ENCODE assay signal across 23 cellular contexts in the genomic region with DNA sequence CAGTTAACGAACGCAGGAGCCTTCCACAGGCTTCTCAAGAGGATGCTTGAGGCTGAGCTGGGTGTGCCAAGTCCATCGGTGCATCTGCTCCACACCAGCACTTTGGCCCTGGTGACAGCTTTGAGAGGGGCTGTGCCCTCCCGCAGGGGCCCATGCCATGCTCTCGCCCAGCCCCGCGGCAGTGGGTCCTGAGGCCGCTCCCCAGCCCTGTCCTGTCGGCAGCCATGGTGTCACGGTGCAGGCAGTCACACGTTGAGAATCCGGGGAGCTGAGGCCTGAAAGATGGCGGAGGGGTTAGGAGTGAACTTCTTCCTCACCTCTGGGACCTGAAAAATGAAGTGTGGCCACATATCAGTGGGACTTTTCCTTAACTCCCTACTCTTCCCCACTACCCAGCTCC.
DNase-seq lines count a peak whose midpoint lies in the region; FAIRE-seq lines count a peak whose summit lies in the region.
"Had no signal": no experiment of that assay in that cellular context is flagged by ENCODE, and none has a peak within 500 bp of the region (broad histone marks: within the 10 kb centered on the region; RNA-seq: fewer than 3 reads in every experiment).

No MANE protein-coding gene starts in this region.

- H3K27ac Mint-ChIP-seq in activated T-cell treated with anti-CD3 and anti-CD28 coated beads, Interleukin-2, amount 50 U/mL, for 24 hours = no peak overlapping the region
- H3K27ac Mint-ChIP-seq: H9 had no signal

- no peak overlapping the region for H3K4me3 Mint-ChIP-seq in activated T-cell treated with anti-CD3 and anti-CD28 coated beads, Interleukin-2, amount 50 U/mL, for 24 hours
- H3K4me3 Mint-ChIP-seq: H9 had no signal

- no peak for FAIRE-seq in HTR-8/SVneo (lab: Jason Lieb, UNC)
- FAIRE-seq: A204.1, G401.6 had no signal

- H3K36me3 Mint-ChIP-seq in activated T-cell treated with anti-CD3 and anti-CD28 coated beads, Interleukin-2, amount 50 U/mL, for 24 hours (ENCODE audit: low read depth) = peaks cover 50% of the 10 kb centered on the region

- no peaks in the 10 kb centered on the region for H3K27me3 Mint-ChIP-seq in activated T-cell treated with anti-CD3 and anti-CD28 coated beads, Interleukin-2, amount 50 U/mL, for 24 hours
- H3K27me3 Mint-ChIP-seq: CD4-positive, alpha-beta memory T cell had no signal

- peak; percentile 27 for DNase-seq in activated T-cell treated with anti-CD3 and anti-CD28 coated beads, Interleukin-2, amount 50 U/mL, for 24 hours
- DNase-seq in activated T-cell treated with anti-CD3 and anti-CD28 coated beads for 4 hours = no peak
- peak; percentile 94 to 98 for DNase-seq in NCI-H524 (lab: John Stamatoyannopoulos, UW)
- DNase-seq in caudate nucleus (lab: John Stamatoyannopoulos, UW) = no peak
- DNase-seq in substantia nigra (lab: John Stamatoyannopoulos, UW) = peak in 1 of 49 donors; percentile 19
- no peak for DNase-seq in HTR-8/SVneo (ENCODE audit: insufficient read length, low spot score)
- DNase-seq in retina = no peak
- DNase-seq in NCI-H2227 treated with DMSO at 0.1 percent for 48 hours (lab: John Stamatoyannopoulos, UW) = no peak
- DNase-seq: Calu3; CD4-positive, alpha-beta memory T cell; DND-41; H9; IMR-90; Karpas-422; NCI-H1417 treated with DMSO at 0.1 percent for 48 hours; NCI-H1930; NCI-H774; PC-3; RPMI8226; SIG-M5 had no signal

- peak overlapping the region; percentile 99 for H3K27ac ChIP-seq in caudate nucleus (ENCODE audit: low read depth, low read length)
- peak overlapping the region; percentile 100 for H3K27ac ChIP-seq in substantia nigra (ENCODE audit: low read depth, low read length, poor library complexity, severe bottlenecking)
- H3K27ac ChIP-seq: BLaER1 had no signal

- no peaks in the 10 kb centered on the region for H3K9me3 Mint-ChIP-seq in activated T-cell treated with anti-CD3 and anti-CD28 coated beads, Interleukin-2, amount 50 U/mL, for 24 hours
- H3K9me3 Mint-ChIP-seq: CD4-positive, alpha-beta memory T cell; H9 had no signal

- H3K4me1 Mint-ChIP-seq in activated T-cell treated with anti-CD3 and anti-CD28 coated beads, Interleukin-2, amount 50 U/mL, for 24 hours (ENCODE audit: low read depth) = peaks cover 16% of the 10 kb centered on the region

Comparison
In these comparisons a context has a peak if more than half of its experiments do, and no peak if none do; other contexts are left out.
1. DNase-seq: peak in activated T-cell treated with anti-CD3 and anti-CD28 coated beads, Interleukin-2, amount 50 U/mL, for 24 hours (single experiment) and NCI-H524 (2 of 2); none in activated T-cell treated with anti-CD3 and anti-CD28 coated beads for 4 hours (single experiment), caudate nucleus (0 of 61), HTR-8/SVneo (single experiment), retina (single experiment) and NCI-H2227 treated with DMSO at 0.1 percent for 48 hours (single experiment).